ENCODE assay signal across 12 cellular contexts in genomic region chr17:49146620-49147306, GRCh38. TPM values are rescaled to one million over a fixed set of nuclear protein-coding genes. Genes with fewer than 3 reads are reported as not detected.
DNase-seq lines count a peak whose midpoint lies in the region; ATAC-seq and TF ChIP-seq lines count a peak whose summit lies in the region.
"Had no signal": no experiment of that assay in that cellular context is flagged by ENCODE, and none has a peak within 500 bp of the region (broad histone marks: within the 10 kb centered on the region; RNA-seq: fewer than 3 reads in every experiment).

No MANE protein-coding gene starts in this region.

- no peak for TF ChIP-seq POLR2A in thyroid gland (IDR thresholded peaks at IDR 0.05)

- H3K4me3 ChIP-seq in RWPE2 (ENCODE audit: severe bottlenecking) (no peak overlapping the region), fibroblast of lung (replicated peaks in 1 of 4; ENCODE audit: control extremely low read depth in 1 of 4, insufficient read depth in 1 of 4, low read depth in 3 of 4, low read length in 4 of 4) (no peak overlapping the region), skeletal muscle cell (ENCODE audit: low read depth, low read length) (no peak overlapping the region), thyroid gland (replicated peaks in 1 of 3) (no peak overlapping the region), heart right ventricle (no peak overlapping the region)

- H2AFZ ChIP-seq in fibroblast of lung (ENCODE audit: low read length), result no peak overlapping the region

- H4K20me1 ChIP-seq in fibroblast of lung (ENCODE audit: control insufficient read depth, extremely low read depth, insufficient read depth, low read length), result no peaks in the 10 kb centered on the region

- DNase-seq in GM04504 (ENCODE audit: low read depth) (peak; percentile 93), RWPE2 (ENCODE audit: low spot score) (no peak), fibroblast of lung (ENCODE audit: low read depth in 2 of 2) (peak; percentile 97 to 99), skeletal muscle cell (ENCODE audit: low read depth) (peak; percentile 97), thyroid gland (no peak), NAMALWA (ENCODE audit: low spot score) (no peak), heart right ventricle (no peak), mesenteric fat pad (ENCODE audit: low spot score) (no peak)
- DNase-seq: natural killer cell; NCI-H1105; stimulated activated CD4-positive, alpha-beta T cell treated with anti-CD3 and anti-CD28 coated beads, Interleukin-15, amount 100 ng/mL, for 24 hours had no signal

- H3K4me2 ChIP-seq in fibroblast of lung (ENCODE audit: extremely low read depth, insufficient read depth, low read length), result no peak overlapping the region

- no peak for TF ChIP-seq CTCF in RWPE2 (IDR thresholded peaks at IDR 0.05; ENCODE audit: poor library complexity, severe bottlenecking)
- no peak for TF ChIP-seq CTCF in fibroblast of lung (conservative IDR thresholded peaks at IDR 0.05 in 1 of 2, IDR thresholded peaks at IDR 0.05 in 1 of 2; ENCODE audit: low read depth in 1 of 2, low read length in 2 of 2)
- TF ChIP-seq CTCF in thyroid gland (IDR thresholded peaks at IDR 0.05), result no peak
- no peak for TF ChIP-seq CTCF in heart right ventricle (IDR thresholded peaks at IDR 0.05)

- 61 to 81% methylated on average over 3 of the region's 3 CpGs for WGBS in thyroid gland, 2 donors
- 46 to 55% methylated on average over 3 of the region's 3 CpGs for WGBS in heart right ventricle, 2 donors

- H3K9me3 ChIP-seq in RWPE2 (ENCODE audit: severe bottlenecking), result no peaks in the 10 kb centered on the region
- no peaks in the 10 kb centered on the region for H3K9me3 ChIP-seq in fibroblast of lung (ENCODE audit: control insufficient read depth, insufficient read depth, low read depth, low read length)
- no peaks in the 10 kb centered on the region for H3K9me3 ChIP-seq in thyroid gland
- H3K9me3 ChIP-seq in heart right ventricle, result peaks cover 0 to 6% (median 0%) of the 10 kb centered on the region in 11 donors

- no peaks in the 10 kb centered on the region for H3K36me3 ChIP-seq in RWPE2 (ENCODE audit: low read depth)
- H3K36me3 ChIP-seq in fibroblast of lung (ENCODE audit: control insufficient read depth, insufficient read depth, low read length), result no peaks in the 10 kb centered on the region
- H3K36me3 ChIP-seq in thyroid gland, result peaks cover 0 to 6% of the 10 kb centered on the region in 2 donors
- H3K36me3 ChIP-seq in heart right ventricle, result no peaks in the 10 kb centered on the region

- peak overlapping the region; percentile 84 for H3K27ac ChIP-seq in RWPE2 (ENCODE audit: poor library complexity, severe bottlenecking)
- peak overlapping the region; percentile 71 for H3K27ac ChIP-seq in fibroblast of lung (ENCODE audit: insufficient read depth, low read length)
- H3K27ac ChIP-seq in thyroid gland, result no peak overlapping the region
- no peak overlapping the region for H3K27ac ChIP-seq in heart right ventricle

- intact Hi-C loops in thyroid gland (cut with DNase I), result no loop called here
- intact Hi-C loops in heart right ventricle (cut with DNase I), result no loop called here

- H3K9ac ChIP-seq in fibroblast of lung (ENCODE audit: insufficient read depth, low read length), result no peak overlapping the region

- peaks cover 12% of the 10 kb centered on the region for H3K4me1 ChIP-seq in RWPE2 (ENCODE audit: insufficient read depth, poor library complexity, severe bottlenecking)
- peaks cover 2% of the 10 kb centered on the region for H3K4me1 ChIP-seq in fibroblast of lung (ENCODE audit: control insufficient read depth, extremely low read depth, insufficient read depth, low read length)
- H3K4me1 ChIP-seq in thyroid gland, result peaks cover 5 to 27% of the 10 kb centered on the region in 2 donors
- H3K4me1 ChIP-seq in heart right ventricle, result no peaks in the 10 kb centered on the region

- no peaks in the 10 kb centered on the region for H3K79me2 ChIP-seq in fibroblast of lung (ENCODE audit: control insufficient read depth, insufficient read depth, low read length)

- ATAC-seq in RWPE2 (ENCODE audit: low read depth) (peak; percentile 99), heart right ventricle (no peak)
- ATAC-seq: natural killer cell; stimulated activated memory B cell treated with anti-CD40 and anti-IgM and Interleukin-4, amounts not matched to agents 10 μg/mL and 1 μg/mL and 100 μg/mL, for 72 hours had no signal

- H3K27me3 ChIP-seq in RWPE2 (ENCODE audit: insufficient read depth, poor library complexity, severe bottlenecking), result no peaks in the 10 kb centered on the region
- no peaks in the 10 kb centered on the region for H3K27me3 ChIP-seq in fibroblast of lung (ENCODE audit: control insufficient read depth, insufficient read depth, low read length)
- no peaks in the 10 kb centered on the region for H3K27me3 ChIP-seq in thyroid gland
- H3K27me3 ChIP-seq in heart right ventricle, result peaks cover 0 to 68% (median 61%) of the 10 kb centered on the region in 7 donors

RNA-seq across cellular contexts. Expression of gene B4GALNT2, which starts 14.2 kb away (rescaled TPM):
- total RNA-seq in fibroblast of lung, result under 0.01 TPM in 1 of 2 replicates, not detected in the other
- 0.01 and 0.02 TPM in 2 replicates for polyA plus RNA-seq in fibroblast of lung
- not detected in 2 replicates for polyA plus RNA-seq in fibroblast of lung (2012)
- not detected in 2 replicates for polyA minus RNA-seq in fibroblast of lung (ENCODE audit: low replicate concordance)
- 10 to 100 TPM in 1 of 4 donors, 1 to 10 TPM in 2, under 1 TPM in 1; 0.33 to 10.1 (median 3.9) TPM for total RNA-seq in thyroid gland
- under 1 TPM in 2 of 10 donors, not detected in 8; 0.02 TPM for total RNA-seq in heart right ventricle
- polyA plus RNA-seq in heart right ventricle, result not detected
- total RNA-seq in mesenteric fat pad, result not detected

Comparison
In these comparisons a context has a peak if more than half of its experiments do, and no peak if none do; other contexts are left out.
1. DNase-seq: peak in GM04504 (single experiment), fibroblast of lung (2 of 2) and skeletal muscle cell (single experiment); none in RWPE2 (single experiment), thyroid gland (0 of 2), NAMALWA (single experiment), heart right ventricle (0 of 2) and mesenteric fat pad (single experiment).
2. H3K27ac ChIP-seq: peak in RWPE2 (single experiment) and fibroblast of lung (single experiment); none in thyroid gland (0 of 3) and heart right ventricle (0 of 10).